13 cellular contexts compared by ENCODE assay signal in the genomic region with DNA sequence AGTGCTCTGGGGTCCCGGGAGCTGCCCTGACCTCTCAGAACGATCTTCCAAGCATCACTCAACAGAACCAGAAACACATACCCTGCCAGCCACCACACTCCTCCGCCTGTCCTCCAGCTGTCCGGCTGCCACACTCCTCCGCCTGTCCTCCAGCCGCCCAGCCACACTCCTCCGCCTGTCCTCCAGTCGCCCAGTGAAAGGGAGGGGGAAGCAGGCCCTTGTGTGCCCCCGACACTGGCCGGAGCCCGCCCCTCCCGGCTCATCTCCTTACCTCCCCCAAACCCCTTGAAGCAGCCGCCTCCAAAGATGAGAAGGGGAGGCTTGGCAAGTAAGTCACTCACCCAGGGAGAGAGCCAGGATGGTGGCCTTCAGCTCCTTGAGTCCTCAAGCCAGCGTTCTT. TPM values are rescaled to one million over a fixed set of nuclear protein-coding genes. Genes with fewer than 3 reads are reported as not detected.
DNase-seq lines count a peak whose midpoint lies in the region; ATAC-seq lines count a peak whose summit lies in the region.
"Had no signal": no experiment of that assay in that cellular context is flagged by ENCODE, and none has a peak within 500 bp of the region (broad histone marks: within the 10 kb centered on the region; RNA-seq: fewer than 3 reads in every experiment).

No MANE protein-coding gene starts in this region.

- H3K4ac ChIP-seq in trophoblast cell (ENCODE audit: low read depth, low read length) = peak overlapping the region; percentile 7

- WGBS in trophoblast cell (ENCODE audit: extremely low coverage, insufficient coverage, insufficient read length) = no CpG with 5 or more reads among the region's 14 CpGs

- POLR2A ChIA-PET in CD4-positive, alpha-beta memory T cell (lab: Charles Lee; ENCODE audit: partially characterized antibody) = interaction anchor here (0.7 to 1.8 kb wide), 2 partner anchors 27 to 29 kb away, joined by 3 to 7 read pairs; no protein-coding TSS in a partner anchor

- H3K4me1 Mint-ChIP-seq in CD4-positive, alpha-beta memory T cell = peaks cover 77 to 96% (median 87%) of the 10 kb centered on the region in 4 donors
- peaks cover 37 to 72% (median 56%) of the 10 kb centered on the region in 3 donors for H3K4me1 Mint-ChIP-seq in IgD-negative memory B cell
- peaks cover 46% of the 10 kb centered on the region for H3K4me1 Mint-ChIP-seq in dendritic cell treated with granulocyte-macrophage colony-stimulating factor and Interleukin-4, amounts not matched to agents 40 ng/mL and 50 ng/mL, for 4 days (ENCODE audit: low read depth)

- peak overlapping the region in 6 of 8 donors; percentile 25 to 81 (median 66) for H3K4me3 Mint-ChIP-seq in CD4-positive, alpha-beta memory T cell
- H3K4me3 Mint-ChIP-seq in IgD-negative memory B cell = no peak overlapping the region
- no peak overlapping the region for H3K4me3 Mint-ChIP-seq in dendritic cell treated with granulocyte-macrophage colony-stimulating factor and Interleukin-4, amounts not matched to agents 40 ng/mL and 50 ng/mL, for 4 days
- H3K4me3 Mint-ChIP-seq: activated CD4-positive, alpha-beta T cell treated with anti-CD3 and anti-CD28 coated beads for 36 hours had no signal

- no peaks in the 10 kb centered on the region for H3K9me3 Mint-ChIP-seq in CD4-positive, alpha-beta memory T cell
- no peaks in the 10 kb centered on the region for H3K9me3 Mint-ChIP-seq in IgD-negative memory B cell
- H3K9me3 Mint-ChIP-seq in dendritic cell treated with granulocyte-macrophage colony-stimulating factor and Interleukin-4, amounts not matched to agents 40 ng/mL and 50 ng/mL, for 4 days = no peaks in the 10 kb centered on the region

- no peak for DNase-seq in CD4-positive, alpha-beta memory T cell
- DNase-seq in trophoblast cell = no peak
- no peak for DNase-seq in NCI-H1048 (lab: John Stamatoyannopoulos, UW)
- DNase-seq in MV-4-11 (lab: John Stamatoyannopoulos, UW) = no peak
- DNase-seq: activated CD4-positive, alpha-beta T cell treated with anti-CD3 and anti-CD28 coated beads for 36 hours; effector CD4-positive, alpha-beta T cell; foreskin fibroblast; Kasumi-1; NCI-H510A treated with DMSO at 0.1 percent for 48 hours had no signal

- no peak overlapping the region for H3K18ac ChIP-seq in trophoblast cell (ENCODE audit: low read length)

- CTCF ChIA-PET in CD4-positive, alpha-beta memory T cell (lab: Charles Lee; ENCODE audit: partially characterized antibody) = interaction anchor here (1.6 to 1.7 kb wide), 2 partner anchors 10 to 117 kb away, joined by 3 to 4 read pairs; no protein-coding TSS in a partner anchor

- H2AFZ ChIP-seq in trophoblast cell (ENCODE audit: insufficient read depth, low read length, poor library complexity) = no peak overlapping the region

- H3K9me3 ChIP-seq in CD4-positive, alpha-beta memory T cell (ENCODE audit: control insufficient read depth in 1 of 2, low read length in 2 of 2) = no peaks in the 10 kb centered on the region
- no peaks in the 10 kb centered on the region for H3K9me3 ChIP-seq in trophoblast cell (ENCODE audit: insufficient read depth, low read depth, low read length)

- no peak overlapping the region for H2BK12ac ChIP-seq in trophoblast cell (ENCODE audit: low read length)

- H3K4me2 ChIP-seq in trophoblast cell (ENCODE audit: low read length) = no peak overlapping the region

- H2AK5ac ChIP-seq in trophoblast cell (ENCODE audit: low read length) = no peak overlapping the region

- H4K8ac ChIP-seq in trophoblast cell (ENCODE audit: low read depth, low read length) = no peak overlapping the region

- no peak overlapping the region for H4K91ac ChIP-seq in trophoblast cell (ENCODE audit: low read depth, low read length)

- H3K27me3 ChIP-seq in CD4-positive, alpha-beta memory T cell (ENCODE audit: insufficient read depth, low read length) = no peaks in the 10 kb centered on the region
- no peaks in the 10 kb centered on the region for H3K27me3 ChIP-seq in trophoblast cell (ENCODE audit: insufficient read depth, low read length)

- H3K36me3 ChIP-seq in CD4-positive, alpha-beta memory T cell (ENCODE audit: insufficient read depth, low read length) = no peaks in the 10 kb centered on the region
- H3K36me3 ChIP-seq in trophoblast cell (ENCODE audit: control insufficient read depth in 1 of 2, insufficient read depth in 2 of 2, low read length in 2 of 2) = peaks cover 3% of the 10 kb centered on the region in 2 experiments

- no peak for ATAC-seq in HG03521 (IDR thresholded peaks at IDR 0.05; ENCODE audit: unreplicated experiment)
- ATAC-seq: activated CD4-positive, alpha-beta T cell treated with anti-CD3 and anti-CD28 coated beads for 36 hours had no signal

- H2BK5ac ChIP-seq in trophoblast cell (ENCODE audit: low read depth, low read length, poor library complexity) = no peak overlapping the region

- no peak overlapping the region for H2BK120ac ChIP-seq in trophoblast cell (ENCODE audit: insufficient read depth, low read length, poor library complexity)

- H3K36me3 Mint-ChIP-seq in CD4-positive, alpha-beta memory T cell = peaks cover 11 to 40% of the 10 kb centered on the region in 2 donors
- H3K36me3 Mint-ChIP-seq in IgD-negative memory B cell = peaks cover 4% of the 10 kb centered on the region
- H3K36me3 Mint-ChIP-seq in dendritic cell treated with granulocyte-macrophage colony-stimulating factor and Interleukin-4, amounts not matched to agents 40 ng/mL and 50 ng/mL, for 4 days (ENCODE audit: low read depth) = peaks cover 26% of the 10 kb centered on the region

- no peak overlapping the region for H3K14ac ChIP-seq in trophoblast cell (ENCODE audit: low read length)

- H3K23ac ChIP-seq in trophoblast cell (ENCODE audit: low read length) = no peak overlapping the region

- no peaks in the 10 kb centered on the region for H3K79me1 ChIP-seq in trophoblast cell (ENCODE audit: low read length)

- peaks cover 97% of the 10 kb centered on the region for H3K4me1 ChIP-seq in CD4-positive, alpha-beta memory T cell (ENCODE audit: insufficient read depth, low read length)
- H3K4me1 ChIP-seq in trophoblast cell (ENCODE audit: control insufficient read depth in 1 of 2, insufficient read depth in 2 of 2, low read length in 2 of 2) = peaks cover 2% of the 10 kb centered on the region in 2 experiments

- H3K27me3 Mint-ChIP-seq in CD4-positive, alpha-beta memory T cell = no peaks in the 10 kb centered on the region
- no peaks in the 10 kb centered on the region for H3K27me3 Mint-ChIP-seq in IgD-negative memory B cell
- no peaks in the 10 kb centered on the region for H3K27me3 Mint-ChIP-seq in dendritic cell treated with granulocyte-macrophage colony-stimulating factor and Interleukin-4, amounts not matched to agents 40 ng/mL and 50 ng/mL, for 4 days
- H3K27me3 Mint-ChIP-seq: activated CD4-positive, alpha-beta T cell treated with anti-CD3 and anti-CD28 coated beads for 36 hours had no signal

- no peak overlapping the region for H3K27ac ChIP-seq in CD4-positive, alpha-beta memory T cell (ENCODE audit: low read depth, low read length)
- no peak overlapping the region for H3K27ac ChIP-seq in trophoblast cell (ENCODE audit: low read depth, low read length)
- H3K27ac ChIP-seq: HL-60 had no signal

- no peak overlapping the region for H3K4me3 ChIP-seq in CD4-positive, alpha-beta memory T cell (ENCODE audit: low read length in 2 of 2)
- H3K4me3 ChIP-seq in trophoblast cell (ENCODE audit: low read depth, low read length) = no peak overlapping the region

- peak overlapping the region; percentile 52 to 91 (median 82) for H3K27ac Mint-ChIP-seq in CD4-positive, alpha-beta memory T cell
- H3K27ac Mint-ChIP-seq in IgD-negative memory B cell = peak overlapping the region in 2 of 3 donors; percentile 59 to 65
- H3K27ac Mint-ChIP-seq in dendritic cell treated with granulocyte-macrophage colony-stimulating factor and Interleukin-4, amounts not matched to agents 40 ng/mL and 50 ng/mL, for 4 days = peak overlapping the region; percentile 9

- H3K9ac ChIP-seq in trophoblast cell (ENCODE audit: low read length) = no peak overlapping the region

- peaks cover 16% of the 10 kb centered on the region for H3K79me2 ChIP-seq in trophoblast cell (ENCODE audit: control insufficient read depth, insufficient read depth, low read length, poor library complexity)

- intact Hi-C loops in CD4-positive, alpha-beta memory T cell (cut with micrococcal nuclease) = no loop called here
- intact Hi-C loops in dendritic cell treated with granulocyte-macrophage colony-stimulating factor and Interleukin-4, amounts not matched to agents 40 ng/mL and 50 ng/mL, for 4 days (cut with micrococcal nuclease) = no loop called here

- no peak overlapping the region for H4K12ac ChIP-seq in trophoblast cell (ENCODE audit: low read depth, low read length)

RNA-seq across cellular contexts. Expression of a gene that starts 40.2 kb away (rescaled TPM):
- 100 to 1,000 TPM; 146 to 147 TPM for total RNA-seq in CD4-positive, alpha-beta memory T cell
- 10 to 100 TPM; 24.2 to 89.4 TPM for polyA plus RNA-seq in CD4-positive, alpha-beta memory T cell
- 22.9 TPM for polyA plus RNA-seq in IgD-negative memory B cell
- 105 and 107 TPM in 2 replicates for polyA plus RNA-seq in trophoblast cell (2013)

Comparison
In these comparisons a context has a peak if more than half of its experiments do, and no peak if none do; other contexts are left out.
1. H3K27ac Mint-ChIP-seq: peak in every context shown above with its lines; median percentile 82 in CD4-positive, alpha-beta memory T cell; 62 in IgD-negative memory B cell; 9 in dendritic cell treated with granulocyte-macrophage colony-stimulating factor and Interleukin-4, amounts not matched to agents 40 ng/mL and 50 ng/mL, for 4 days.
2. H3K4me3 Mint-ChIP-seq: peak in CD4-positive, alpha-beta memory T cell (6 of 8); none in IgD-negative memory B cell (0 of 4) and dendritic cell treated with granulocyte-macrophage colony-stimulating factor and Interleukin-4, amounts not matched to agents 40 ng/mL and 50 ng/mL, for 4 days (single experiment).